12 cellular contexts compared by ENCODE assay signal in genomic region chr15:56371495-56372147, GRCh38. TPM values are rescaled to one million over a fixed set of nuclear protein-coding genes. Genes with fewer than 3 reads are reported as not detected.
DNase-seq lines count a peak whose midpoint lies in the region; ATAC-seq and TF ChIP-seq lines count a peak whose summit lies in the region.
"Had no signal": no experiment of that assay in that cellular context is flagged by ENCODE, and none has a peak within 500 bp of the region (broad histone marks: within the 10 kb centered on the region; RNA-seq: fewer than 3 reads in every experiment).

No MANE protein-coding gene starts in this region.

- intact Hi-C loops in body of pancreas (cut with DNase I), result no loop called here

- TF ChIP-seq POLR2A in body of pancreas (IDR thresholded peaks at IDR 0.05), result no peak

- no peak for TF ChIP-seq CTCF in body of pancreas (IDR thresholded peaks at IDR 0.05)

- no peak overlapping the region for H3K4me3 ChIP-seq in body of pancreas

- POLR2A ChIA-PET in T-cell (lab: Charles Lee), result interaction anchor here in 1 of 2 donors (0.6 kb wide), 1 partner anchor 578 kb away, joined by 3 read pairs; no protein-coding TSS in a partner anchor

- peak; percentile 91 for ATAC-seq in GM18498 (IDR thresholded peaks at IDR 0.05; ENCODE audit: unreplicated experiment)
- peak; percentile 80 for ATAC-seq in GM19455 (IDR thresholded peaks at IDR 0.05; ENCODE audit: unreplicated experiment)
- ATAC-seq in HG03045 (IDR thresholded peaks at IDR 0.05; ENCODE audit: unreplicated experiment), result peak; percentile 71
- no peak for ATAC-seq in T-cell (replicated peaks in 1 of 4)
- no peak for ATAC-seq in body of pancreas

- H3K4me1 Mint-ChIP-seq in T-cell, result peaks cover 0 to under 1% (median 0%) of the 10 kb centered on the region in 3 donors

- H3K27ac Mint-ChIP-seq in T-cell, result no peak overlapping the region

- H3K27me3 Mint-ChIP-seq in T-cell, result peaks cover 27 to 32% of the 10 kb centered on the region in 2 donors

- peak overlapping the region in 1 of 4 donors; percentile 32 for H3K27ac ChIP-seq in body of pancreas
- H3K27ac ChIP-seq: brain microvascular endothelial cell had no signal

- H3K9me3 ChIP-seq in body of pancreas, result no peaks in the 10 kb centered on the region

- no peaks in the 10 kb centered on the region for H3K36me3 Mint-ChIP-seq in T-cell

- CTCF ChIA-PET in T-cell (lab: Charles Lee), result no interaction called here

- DNase-seq in SW480 (ENCODE audit: low spot score) (peak; percentile 2), NK-92 (lab: John Stamatoyannopoulos, UW; ENCODE audit: unreplicated experiment) (no peak), activated gamma-delta T cell treated with Interleukin-2 at 50 U/mL for 16 hours (no peak), T-cell (no peak), body of pancreas (no peak)
- DNase-seq: activated CD4-positive, alpha-beta T cell treated with anti-CD3 and anti-CD28 coated beads for 48 hours; brain microvascular endothelial cell; Calu3; NCI-H526 treated with DMSO at 0.1 percent for 48 hours had no signal

- H3K36me3 ChIP-seq in body of pancreas (replicated peaks in 1 of 2; ENCODE audit: insufficient read depth in 1 of 2, low read depth in 2 of 2), result no peaks in the 10 kb centered on the region
- H3K36me3 ChIP-seq: brain microvascular endothelial cell had no signal

- no peak overlapping the region for H3K4me3 Mint-ChIP-seq in T-cell

- H3K4me1 ChIP-seq in body of pancreas, result no peaks in the 10 kb centered on the region

- no peaks in the 10 kb centered on the region for H3K9me3 Mint-ChIP-seq in T-cell

- 16 to 41% methylated on average over 2 of the region's 2 CpGs for WGBS in body of pancreas, 2 donors

- no peaks in the 10 kb centered on the region for H3K27me3 ChIP-seq in body of pancreas
- H3K27me3 ChIP-seq: brain microvascular endothelial cell had no signal

RNA-seq across cellular contexts. Expression of gene TEX9, which starts 6.4 kb away (rescaled TPM):
- total RNA-seq in T-cell (1 to 10 TPM; 1.5 to 2.7 (median 1.9) TPM), body of pancreas (1 to 10 TPM; 7.5 to 7.9 TPM)

Comparison
In these comparisons a context has a peak if more than half of its experiments do, and no peak if none do; other contexts are left out.
1. ATAC-seq: peak in GM18498 (single experiment), GM19455 (single experiment) and HG03045 (single experiment); none in T-cell (0 of 4) and body of pancreas (single experiment).